8 cellular contexts compared by ENCODE assay signal in genomic region chr5:74631088-74631960, GRCh38. TPM values are rescaled to one million over a fixed set of nuclear protein-coding genes. Genes with fewer than 3 reads are reported as not detected.
DNase-seq lines count a peak whose midpoint lies in the region; ATAC-seq and TF ChIP-seq lines count a peak whose summit lies in the region.

No MANE protein-coding gene starts in this region.

- no peaks in the 10 kb centered on the region for H3K27me3 ChIP-seq in ACC112 (ENCODE audit: insufficient read depth, low read length)
- H3K27me3 ChIP-seq in neural cell (ENCODE audit: insufficient read depth, low read depth, low read length) = no peaks in the 10 kb centered on the region

- peak overlapping the region; percentile 92 for H3K27ac ChIP-seq in ACC112 (ENCODE audit: low read depth, low read length)
- H3K27ac ChIP-seq in neural cell (ENCODE audit: low read length) = peak overlapping the region; percentile 14

- ATAC-seq in GM18870 (IDR thresholded peaks at IDR 0.05; ENCODE audit: unreplicated experiment) = peak; percentile 89
- peak; percentile 84 for ATAC-seq in HG03039 (IDR thresholded peaks at IDR 0.05; ENCODE audit: unreplicated experiment)
- ATAC-seq in effector memory CD8-positive, alpha-beta T cell (replicated peaks) = peak; percentile 74

- peaks cover 37% of the 10 kb centered on the region for H3K4me1 ChIP-seq in ACC112 (ENCODE audit: control insufficient read depth, insufficient read depth, low read length, unreplicated experiment)

- H3K9me2 ChIP-seq in neural cell (ENCODE audit: insufficient read depth, low read length) = no peaks in the 10 kb centered on the region

- peak overlapping the region; percentile 52 for H3K4me2 ChIP-seq in neural cell (ENCODE audit: low read length)

- H3F3A ChIP-seq in neural cell (ENCODE audit: insufficient read depth, low read length, poor library complexity, severe bottlenecking) = peaks cover 9% of the 10 kb centered on the region

- H3K79me2 ChIP-seq in ACC112 (ENCODE audit: control insufficient read depth, insufficient read depth, low read length, unreplicated experiment) (peaks cover 32% of the 10 kb centered on the region), neural cell (replicated peaks; ENCODE audit: insufficient read depth, low read length) (peaks cover 92% of the 10 kb centered on the region)

- peaks cover 0 to 14% of the 10 kb centered on the region in 2 donors for H3K27me3 Mint-ChIP-seq in effector memory CD8-positive, alpha-beta T cell

- peaks cover 42% of the 10 kb centered on the region for H3K36me3 Mint-ChIP-seq in effector memory CD8-positive, alpha-beta T cell (ENCODE audit: insufficient read depth)

- peak overlapping the region; percentile 69 to 77 for H3K4me3 Mint-ChIP-seq in effector memory CD8-positive, alpha-beta T cell

- TF ChIP-seq RAD21 in neural cell (conservative IDR thresholded peaks at IDR 0.05) = no peak

- H3K4me1 Mint-ChIP-seq in effector memory CD8-positive, alpha-beta T cell (ENCODE audit: low read depth in 2 of 2) = peaks cover 15 to 40% of the 10 kb centered on the region in 2 donors

- peak overlapping the region; percentile 92 to 98 for H3K27ac Mint-ChIP-seq in effector memory CD8-positive, alpha-beta T cell

- peak; percentile 18 for DNase-seq in OCI-M2 (lab: John Stamatoyannopoulos, UW; ENCODE audit: unreplicated experiment)
- peak; percentile 26 to 57 (median 43) for DNase-seq in effector memory CD8-positive, alpha-beta T cell
- DNase-seq in NCI-H1694 (lab: John Stamatoyannopoulos, UW) = no peak
- no peak for DNase-seq in dedifferentiated amniotic fluid mesenchymal stem cell (ENCODE audit: extremely low spot score)

- H3K9ac ChIP-seq in neural cell (ENCODE audit: low read length) = no peak overlapping the region

- TF ChIP-seq CTCF in neural cell (IDR thresholded peaks at IDR 0.05; ENCODE audit: poor library complexity, severe bottlenecking) = no peak

- peaks cover 34% of the 10 kb centered on the region; the same call in 1 of the 2 replicates for H3K36me3 ChIP-seq in ACC112 (ENCODE audit: insufficient read depth, low read length)
- peaks cover 19% of the 10 kb centered on the region for H3K36me3 ChIP-seq in neural cell (ENCODE audit: insufficient read depth, low read length)

- no peaks in the 10 kb centered on the region for H4K20me1 ChIP-seq in neural cell (ENCODE audit: insufficient read depth)

- peak overlapping the region; percentile 54 for H3K4me3 ChIP-seq in ACC112 (ENCODE audit: low read depth, low read length)
- H3K4me3 ChIP-seq in neural cell (ENCODE audit: low read length) = peak overlapping the region; percentile 54

- no peaks in the 10 kb centered on the region for H3K9me3 ChIP-seq in neural cell (ENCODE audit: low read length)

- no peaks in the 10 kb centered on the region for H3K9me3 Mint-ChIP-seq in effector memory CD8-positive, alpha-beta T cell

- H2AFZ ChIP-seq in ACC112 (ENCODE audit: low read length, unreplicated experiment) (peak overlapping the region; percentile 5), neural cell (ENCODE audit: low read depth, low read length) (no peak overlapping the region)

- TF ChIP-seq EP300 in neural cell (conservative IDR thresholded peaks at IDR 0.05; ENCODE audit: poor library complexity, severe bottlenecking) = no peak

TF ChIP-seq in neural cell, 6 proteins besides CTCF, POLR2A, EP300 and RAD21:
- no peak for TF ChIP-seq MXI1 (conservative IDR thresholded peaks at IDR 0.05; ENCODE audit: poor library complexity, severe bottlenecking)
- TF ChIP-seq REST (IDR thresholded peaks at IDR 0.05; ENCODE audit: borderline replicate concordance) = no peak
- TF ChIP-seq TAF1 (IDR thresholded peaks at IDR 0.05; ENCODE audit: low read depth) = no peak
- TF ChIP-seq POLR2AphosphoS5 (IDR thresholded peaks at IDR 0.05) = no peak
- no peak for TF ChIP-seq EZH2 (IDR thresholded peaks at IDR 0.05; ENCODE audit: borderline replicate concordance, insufficient read depth, low read length, poor library complexity, severe bottlenecking)
- no peak for TF ChIP-seq SMC3 (conservative IDR thresholded peaks at IDR 0.05; ENCODE audit: poor library complexity)
TF ChIP-seq in neural cell: peak in this region for 0.

RNA-seq across cellular contexts. Expression of gene ENC1, which starts 9.2 kb away (rescaled TPM):
- polyA plus RNA-seq in neural cell = 449 and 585 TPM in 2 replicates
- polyA minus RNA-seq in neural cell = 1,480 and 1,745 TPM in 2 replicates

RNA-seq across cellular contexts. Expression of gene HEXB, which starts 53.7 kb away (rescaled TPM):
- polyA plus RNA-seq in neural cell = 23.1 and 25.2 TPM in 2 replicates
- polyA minus RNA-seq in neural cell = 18.0 and 23.7 TPM in 2 replicates

Comparison
In these comparisons a context has a peak if more than half of its experiments do, and no peak if none do; other contexts are left out.
1. DNase-seq: peak in OCI-M2 (single experiment) and effector memory CD8-positive, alpha-beta T cell (3 of 3); none in NCI-H1694 (single experiment) and dedifferentiated amniotic fluid mesenchymal stem cell (single experiment).
2. Peak in every context shown above with its lines, with median percentiles within 50 percentile points of each other: ATAC-seq.